In genomic region chrX:107686792-107687191, GRCh38 we compare ENCODE assay signal across 15 cellular contexts. TPM values are rescaled to one million over a fixed set of nuclear protein-coding genes. Genes with fewer than 3 reads are reported as not detected.
A peak's percentile ranks its signal among the peaks of the same experiment; 100 is the strongest.
DNase-seq lines count a peak whose midpoint lies in the region; ATAC-seq and TF ChIP-seq lines count a peak whose summit lies in the region.
"Had no signal": no experiment of that assay in that cellular context is flagged by ENCODE, and none has a peak within 500 bp of the region (broad histone marks: within the 10 kb centered on the region; RNA-seq: fewer than 3 reads in every experiment).

No MANE protein-coding gene starts in this region.

- H3K36me3 Mint-ChIP-seq in natural killer cell = no peaks in the 10 kb centered on the region
- H3K36me3 Mint-ChIP-seq: stimulated activated memory B cell treated with anti-CD40 and anti-IgM and Interleukin-4, amounts not matched to agents 10 μg/mL and 1 μg/mL and 100 μg/mL, for 72 hours had no signal

- H3K9me3 Mint-ChIP-seq in natural killer cell = no peaks in the 10 kb centered on the region
- H3K9me3 Mint-ChIP-seq: activated CD4-positive, alpha-beta memory T cell treated with anti-CD3 and anti-CD28 coated beads, Interleukin-2, amount 10 ng/mL, durations not matched to agents 7 days and 5 days; stimulated activated memory B cell treated with anti-CD40 and anti-IgM and Interleukin-4, amounts not matched to agents 10 μg/mL and 1 μg/mL and 100 μg/mL, for 72 hours had no signal

- H3K36me3 ChIP-seq in stomach = no peaks in the 10 kb centered on the region
- H3K36me3 ChIP-seq: colonic mucosa, ovary had no signal

- no peak overlapping the region for H3K27ac Mint-ChIP-seq in natural killer cell
- H3K27ac Mint-ChIP-seq: activated CD4-positive, alpha-beta memory T cell treated with anti-CD3 and anti-CD28 coated beads, Interleukin-2, amount 10 ng/mL, durations not matched to agents 7 days and 5 days; stimulated activated memory B cell treated with anti-CD40 and anti-IgM and Interleukin-4, amounts not matched to agents 10 μg/mL and 1 μg/mL and 100 μg/mL, for 72 hours had no signal

- no peak for TF ChIP-seq EP300 in stomach (IDR thresholded peaks at IDR 0.05)

- intact Hi-C loops in stomach (cut with DNase I; ENCODE audit: low total_unique reads) = no loop called here
- intact Hi-C loops in dorsolateral prefrontal cortex (cut with DNase I) = no loop called here
- intact Hi-C loops in natural killer cell (cut with micrococcal nuclease) = no loop called here

- no peak overlapping the region for H3K4me3 ChIP-seq in stomach
- no peak overlapping the region for H3K4me3 ChIP-seq in dorsolateral prefrontal cortex
- H3K4me3 ChIP-seq: colonic mucosa, mucosa of descending colon, ovary had no signal

- DNase-seq in GDM1 (lab: John Stamatoyannopoulos, UW) (peak; percentile 37), M059J (ENCODE audit: low read depth) (peak; percentile 68), dermis blood vessel endothelial cell (peak; percentile 43), stomach (no peak), dorsolateral prefrontal cortex (no peak), natural killer cell (no peak)
- DNase-seq: activated CD4-positive, alpha-beta memory T cell treated with anti-CD3 and anti-CD28 coated beads, Interleukin-2, amount 10 ng/mL, durations not matched to agents 7 days and 5 days; C1 segment of cervical spinal cord; colonic mucosa; erythroblast; mucosa of descending colon; NCI-H2171 treated with DMSO at 0.1 percent for 48 hours had no signal

- H3K27me3 ChIP-seq in stomach (no peaks in the 10 kb centered on the region), dorsolateral prefrontal cortex (peaks cover 0 to 61% (median 9%) of the 10 kb centered on the region in 45 donors)
- H3K27me3 ChIP-seq: colonic mucosa, ovary had no signal

- H3K4me3 Mint-ChIP-seq in natural killer cell = no peak overlapping the region
- H3K4me3 Mint-ChIP-seq: activated CD4-positive, alpha-beta memory T cell treated with anti-CD3 and anti-CD28 coated beads, Interleukin-2, amount 10 ng/mL, durations not matched to agents 7 days and 5 days; stimulated activated memory B cell treated with anti-CD40 and anti-IgM and Interleukin-4, amounts not matched to agents 10 μg/mL and 1 μg/mL and 100 μg/mL, for 72 hours had no signal

- TF ChIP-seq POLR2A in stomach (IDR thresholded peaks at IDR 0.05) = no peak

- H3K27me3 Mint-ChIP-seq in natural killer cell (ENCODE audit: low read depth in 2 of 2) = peaks cover 0 to 15% of the 10 kb centered on the region in 2 donors
- H3K27me3 Mint-ChIP-seq: activated CD4-positive, alpha-beta memory T cell treated with anti-CD3 and anti-CD28 coated beads, Interleukin-2, amount 10 ng/mL, durations not matched to agents 7 days and 5 days; stimulated activated memory B cell treated with anti-CD40 and anti-IgM and Interleukin-4, amounts not matched to agents 10 μg/mL and 1 μg/mL and 100 μg/mL, for 72 hours had no signal

- H3K4me1 ChIP-seq in stomach = peaks cover 21 to 42% (median 30%) of the 10 kb centered on the region in 4 donors
- H3K4me1 ChIP-seq: colonic mucosa had no signal

- WGBS in stomach, 5 donors = 38 to 53% (median 49%) methylated on average over 3 of the region's 3 CpGs

- H3K27ac ChIP-seq in stomach (peak overlapping the region in 3 of 5 donors; percentile 17 to 78 (median 24)), dorsolateral prefrontal cortex (no peak overlapping the region)
- H3K27ac ChIP-seq: colonic mucosa, ovary had no signal

- H3K9me3 ChIP-seq in stomach = no peaks in the 10 kb centered on the region
- H3K9me3 ChIP-seq: colonic mucosa, mucosa of descending colon, ovary had no signal

- no peak for ATAC-seq in HG03159 (IDR thresholded peaks at IDR 0.05; ENCODE audit: unreplicated experiment)
- ATAC-seq in natural killer cell = no peak
- ATAC-seq: mucosa of descending colon; stimulated activated memory B cell treated with anti-CD40 and anti-IgM and Interleukin-4, amounts not matched to agents 10 μg/mL and 1 μg/mL and 100 μg/mL, for 72 hours had no signal

- peaks cover 25 to 35% of the 10 kb centered on the region in 2 donors for H3K4me1 Mint-ChIP-seq in natural killer cell

- TF ChIP-seq CTCF in stomach (IDR thresholded peaks at IDR 0.05) = no peak
- no peak for TF ChIP-seq CTCF in dorsolateral prefrontal cortex (IDR thresholded peaks at IDR 0.05 in 54 of 56, conservative IDR thresholded peaks at IDR 0.05 in 2 of 56; ENCODE audit: low read depth in 1 of 56, partially characterized antibody in 56 of 56)
- TF ChIP-seq CTCF in natural killer cell (IDR thresholded peaks at IDR 0.05) = no peak

RNA-seq across cellular contexts. Expression of gene PRPS1, which starts 58.5 kb away (rescaled TPM):
- 159 and 164 TPM in 2 replicates for total RNA-seq in M059J (2014; rRNA removed; shearing (Covaris generic))
- total RNA-seq in dermis blood vessel endothelial cell (25.7 and 39.5 TPM in 2 replicates), stomach (10 to 100 TPM in 4 of 5 donors, 1 to 10 TPM in 1; 1.2 to 46.4 (median 20.4) TPM), dorsolateral prefrontal cortex (10 to 100 TPM; 23.4 to 69.9 (median 44.7) TPM), natural killer cell (10 to 100 TPM; 43.7 to 51.5 (median 49.3) TPM)
- 10 to 100 TPM; 10.3 to 19.9 (median 18.6) TPM for polyA plus RNA-seq in stomach

Comparison
In these comparisons a context has a peak if more than half of its experiments do, and no peak if none do; other contexts are left out.
1. DNase-seq: peak in GDM1 (single experiment), M059J (single experiment) and dermis blood vessel endothelial cell (single experiment); none in stomach (single experiment), dorsolateral prefrontal cortex (0 of 10) and natural killer cell (single experiment).
2. H3K27ac ChIP-seq: peak in stomach (3 of 5); none in dorsolateral prefrontal cortex (0 of 59).